In the genomic region with DNA sequence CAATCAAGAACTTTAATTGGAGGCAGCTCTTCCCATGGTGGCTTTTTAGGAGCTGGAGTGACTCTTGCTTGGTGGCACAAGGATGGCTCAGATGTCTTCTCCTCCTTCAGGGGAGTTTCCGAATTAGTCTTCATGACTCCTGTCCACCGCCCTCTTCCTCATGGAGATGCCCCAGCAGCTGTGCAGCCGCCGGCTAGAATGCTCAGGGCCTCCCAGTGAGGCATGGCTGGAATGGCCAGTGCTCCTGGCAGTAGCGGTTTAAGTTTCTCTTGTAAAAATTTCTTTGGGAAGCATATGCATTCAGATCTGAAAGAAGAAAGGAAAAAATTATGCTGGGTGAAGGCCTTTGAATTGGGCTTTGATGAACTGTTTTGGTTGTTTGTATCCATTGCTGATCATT, we compare ENCODE assay signal across 24 cellular contexts. TPM values are rescaled to one million over a fixed set of nuclear protein-coding genes. Genes with fewer than 3 reads are reported as not detected.
A peak's percentile ranks its signal among the peaks of the same experiment; 100 is the strongest.
DNase-seq lines count a peak whose midpoint lies in the region; ATAC-seq and TF ChIP-seq lines count a peak whose summit lies in the region.
"Had no signal": no experiment of that assay in that cellular context is flagged by ENCODE, and none has a peak within 500 bp of the region (broad histone marks: within the 10 kb centered on the region; RNA-seq: fewer than 3 reads in every experiment).

No MANE protein-coding gene starts in this region.

- H3K4me3 ChIP-seq in neural progenitor cell: no peak overlapping the region
- H3K4me3 ChIP-seq in gastroesophageal sphincter: no peak overlapping the region
- H3K4me3 ChIP-seq: BLaER1, GM23338 had no signal

- H3K4me1 Mint-ChIP-seq in T-helper 1 cell treated with Interleukin-12 subunit alpha and Interleukin-12 subunit beta and Interleukin-4 antibody, amounts not matched to agents 30 μg/mL and 1 μg/mL, for 36 hours (ENCODE audit: low read depth): peaks cover 8% of the 10 kb centered on the region
- peaks cover 21% of the 10 kb centered on the region for H3K4me1 Mint-ChIP-seq in activated CD8-positive, alpha-beta T cell treated with anti-CD3 and anti-CD28 coated beads for 36 hours (ENCODE audit: low read depth)
- H3K4me1 Mint-ChIP-seq in activated CD8-positive, alpha-beta T cell treated with anti-CD3 and anti-CD28 coated beads, Interleukin-2, amount 10 ng/mL, durations not matched to agents 7 days and 5 days (ENCODE audit: low read depth): peaks cover 8% of the 10 kb centered on the region
- H3K4me1 Mint-ChIP-seq in neural progenitor cell: peaks cover 17% of the 10 kb centered on the region

- H3K27me3 Mint-ChIP-seq in T-helper 1 cell treated with Interleukin-12 subunit alpha and Interleukin-12 subunit beta and Interleukin-4 antibody, amounts not matched to agents 30 μg/mL and 1 μg/mL, for 36 hours (ENCODE audit: low read depth): peaks cover 19% of the 10 kb centered on the region
- H3K27me3 Mint-ChIP-seq in activated CD8-positive, alpha-beta T cell treated with anti-CD3 and anti-CD28 coated beads for 36 hours: peaks cover 6% of the 10 kb centered on the region
- H3K27me3 Mint-ChIP-seq in activated CD8-positive, alpha-beta T cell treated with anti-CD3 and anti-CD28 coated beads, Interleukin-2, amount 10 ng/mL, durations not matched to agents 7 days and 5 days (ENCODE audit: low read depth): peaks cover 15% of the 10 kb centered on the region
- peaks cover 2% of the 10 kb centered on the region for H3K27me3 Mint-ChIP-seq in neural progenitor cell (ENCODE audit: insufficient read depth, low read depth)

- no peaks in the 10 kb centered on the region for H3F3A ChIP-seq in neural progenitor cell (ENCODE audit: low read depth)

- peak overlapping the region; percentile 36 for H3K27ac Mint-ChIP-seq in T-helper 1 cell treated with Interleukin-12 subunit alpha and Interleukin-12 subunit beta and Interleukin-4 antibody, amounts not matched to agents 30 μg/mL and 1 μg/mL, for 36 hours
- peak overlapping the region; percentile 20 for H3K27ac Mint-ChIP-seq in activated CD8-positive, alpha-beta T cell treated with anti-CD3 and anti-CD28 coated beads for 36 hours
- no peak overlapping the region for H3K27ac Mint-ChIP-seq in activated CD8-positive, alpha-beta T cell treated with anti-CD3 and anti-CD28 coated beads, Interleukin-2, amount 10 ng/mL, durations not matched to agents 7 days and 5 days
- H3K27ac Mint-ChIP-seq in neural progenitor cell: peak overlapping the region; percentile 42
- H3K27ac Mint-ChIP-seq: B cell; CD4-positive, CD25-positive, alpha-beta regulatory T cell; GM23338; H9 had no signal

- POLR2A ChIA-PET in activated CD8-positive, alpha-beta T cell treated with anti-CD3 and anti-CD28 coated beads for 36 hours (lab: Charles Lee): no interaction called here
- POLR2A ChIA-PET in activated CD8-positive, alpha-beta T cell treated with anti-CD3 and anti-CD28 coated beads, Interleukin-2, amount 10 ng/mL, durations not matched to agents 7 days and 5 days (lab: Charles Lee): interaction anchor here (0.7 kb wide), 1 partner anchor 104 kb away, joined by 3 read pairs; no protein-coding TSS in a partner anchor

- intact Hi-C loops in activated CD8-positive, alpha-beta T cell treated with anti-CD3 and anti-CD28 coated beads for 36 hours (cut with micrococcal nuclease): no loop called here

- no peak overlapping the region for H3K9ac ChIP-seq in neural progenitor cell
- H3K9ac ChIP-seq: BLaER1 had no signal

- no peaks in the 10 kb centered on the region for H3K9me3 ChIP-seq in neural progenitor cell (ENCODE audit: low read depth)
- H3K9me3 ChIP-seq in gastroesophageal sphincter: no peaks in the 10 kb centered on the region
- H3K9me3 ChIP-seq: BLaER1 had no signal

- peaks cover 4% of the 10 kb centered on the region for H3K9me3 Mint-ChIP-seq in T-helper 1 cell treated with Interleukin-12 subunit alpha and Interleukin-12 subunit beta and Interleukin-4 antibody, amounts not matched to agents 30 μg/mL and 1 μg/mL, for 36 hours
- H3K9me3 Mint-ChIP-seq in activated CD8-positive, alpha-beta T cell treated with anti-CD3 and anti-CD28 coated beads for 36 hours: no peaks in the 10 kb centered on the region
- no peaks in the 10 kb centered on the region for H3K9me3 Mint-ChIP-seq in activated CD8-positive, alpha-beta T cell treated with anti-CD3 and anti-CD28 coated beads, Interleukin-2, amount 10 ng/mL, durations not matched to agents 7 days and 5 days (ENCODE audit: insufficient read depth)
- H3K9me3 Mint-ChIP-seq in neural progenitor cell: peaks cover 3% of the 10 kb centered on the region
- H3K9me3 Mint-ChIP-seq: GM23338, H9 had no signal

- DNase-seq in T-helper 1 cell (no peak), neural progenitor cell (ENCODE audit: low spot score) (no peak), UCSD-AML1 (lab: John Stamatoyannopoulos, UW; ENCODE audit: unreplicated experiment) (no peak)
- no peak for DNase-seq in activated CD8-positive, alpha-beta T cell treated with anti-CD3 and anti-CD28 coated beads for 36 hours
- no peak for DNase-seq in activated CD8-positive, alpha-beta T cell treated with anti-CD3 and anti-CD28 coated beads, Interleukin-2, amount 10 ng/mL, durations not matched to agents 7 days and 5 days
- DNase-seq: Calu3; CD4-positive, CD25-positive, alpha-beta regulatory T cell; CD8-positive, alpha-beta memory T cell; DMS53; DMS79 treated with DMSO at 0.1 percent for 48 hours; GF-D8; H9 had no signal

- peak overlapping the region; percentile 2 for H2AFZ ChIP-seq in neural progenitor cell (replicated peaks)
- H2AFZ ChIP-seq: GM23338 had no signal

- H3K4me3 Mint-ChIP-seq in T-helper 1 cell treated with Interleukin-12 subunit alpha and Interleukin-12 subunit beta and Interleukin-4 antibody, amounts not matched to agents 30 μg/mL and 1 μg/mL, for 36 hours: no peak overlapping the region
- H3K4me3 Mint-ChIP-seq in activated CD8-positive, alpha-beta T cell treated with anti-CD3 and anti-CD28 coated beads for 36 hours: no peak overlapping the region
- no peak overlapping the region for H3K4me3 Mint-ChIP-seq in activated CD8-positive, alpha-beta T cell treated with anti-CD3 and anti-CD28 coated beads, Interleukin-2, amount 10 ng/mL, durations not matched to agents 7 days and 5 days
- no peak overlapping the region for H3K4me3 Mint-ChIP-seq in neural progenitor cell
- H3K4me3 Mint-ChIP-seq: B cell; CD4-positive, CD25-positive, alpha-beta regulatory T cell; CD8-positive, alpha-beta memory T cell; GM23338; H9 had no signal

- H3K27ac ChIP-seq in neural progenitor cell: no peak overlapping the region
- H3K27ac ChIP-seq in gastroesophageal sphincter: no peak overlapping the region
- H3K27ac ChIP-seq: 22Rv1, BLaER1, C4-2B had no signal

- no peaks in the 10 kb centered on the region for H4K20me1 ChIP-seq in neural progenitor cell (ENCODE audit: low read depth)
- H4K20me1 ChIP-seq: BLaER1 had no signal

- peaks cover 6% of the 10 kb centered on the region for H3K4me1 ChIP-seq in neural progenitor cell
- H3K4me1 ChIP-seq in gastroesophageal sphincter: no peaks in the 10 kb centered on the region
- H3K4me1 ChIP-seq: BLaER1 had no signal

- H3K36me3 ChIP-seq in neural progenitor cell (no peaks in the 10 kb centered on the region), gastroesophageal sphincter (no peaks in the 10 kb centered on the region)
- H3K36me3 ChIP-seq: BLaER1 had no signal

- H3K4me2 ChIP-seq in neural progenitor cell: no peak overlapping the region
- H3K4me2 ChIP-seq: BLaER1, GM23338 had no signal

- no peaks in the 10 kb centered on the region for H3K79me2 ChIP-seq in neural progenitor cell (ENCODE audit: low read depth)

- ATAC-seq in activated CD8-positive, alpha-beta T cell treated with anti-CD3 and anti-CD28 coated beads for 36 hours: no peak
- ATAC-seq in activated CD8-positive, alpha-beta T cell treated with anti-CD3 and anti-CD28 coated beads, Interleukin-2, amount 10 ng/mL, durations not matched to agents 7 days and 5 days: no peak
- ATAC-seq in gastroesophageal sphincter: no peak
- ATAC-seq in HG02759 (IDR thresholded peaks at IDR 0.05; ENCODE audit: unreplicated experiment): no peak
- ATAC-seq: GM23338, HCT116 had no signal

- CTCF ChIA-PET in activated CD8-positive, alpha-beta T cell treated with anti-CD3 and anti-CD28 coated beads for 36 hours (lab: Charles Lee): interaction anchor here (0.8 to 3.3 kb wide), 6 partner anchors 13 to 348 kb away, joined by 3 to 24 read pairs (median 10); a partner anchor contains a TSS
- CTCF ChIA-PET in activated CD8-positive, alpha-beta T cell treated with anti-CD3 and anti-CD28 coated beads, Interleukin-2, amount 10 ng/mL, durations not matched to agents 7 days and 5 days (lab: Charles Lee): interaction anchor here (0.7 to 3.7 kb wide), 8 partner anchors 13 to 348 kb away, joined by 3 to 17 read pairs (median 6); no protein-coding TSS in a partner anchor

- TF ChIP-seq EP300 in gastroesophageal sphincter (IDR thresholded peaks at IDR 0.05): no peak

- TF ChIP-seq CTCF in activated CD8-positive, alpha-beta T cell treated with anti-CD3 and anti-CD28 coated beads for 36 hours (IDR thresholded peaks at IDR 0.05): no peak
- TF ChIP-seq CTCF in neural progenitor cell (IDR thresholded peaks at IDR 0.05) (no peak), gastroesophageal sphincter (IDR thresholded peaks at IDR 0.05) (no peak)

- WGBS in gastroesophageal sphincter (ENCODE audit: low coverage in 1 of 2), 2 donors: 100% methylated on average over 1 to 2 of the region's 5 CpGs

- no peaks in the 10 kb centered on the region for H3K36me3 Mint-ChIP-seq in T-helper 1 cell treated with Interleukin-12 subunit alpha and Interleukin-12 subunit beta and Interleukin-4 antibody, amounts not matched to agents 30 μg/mL and 1 μg/mL, for 36 hours (ENCODE audit: low read depth)
- H3K36me3 Mint-ChIP-seq in activated CD8-positive, alpha-beta T cell treated with anti-CD3 and anti-CD28 coated beads for 36 hours (ENCODE audit: low read depth): no peaks in the 10 kb centered on the region
- H3K36me3 Mint-ChIP-seq in activated CD8-positive, alpha-beta T cell treated with anti-CD3 and anti-CD28 coated beads, Interleukin-2, amount 10 ng/mL, durations not matched to agents 7 days and 5 days (ENCODE audit: low read depth): no peaks in the 10 kb centered on the region
- no peaks in the 10 kb centered on the region for H3K36me3 Mint-ChIP-seq in neural progenitor cell
- H3K36me3 Mint-ChIP-seq: CD4-positive, CD25-positive, alpha-beta regulatory T cell had no signal

- no peaks in the 10 kb centered on the region for H3K27me3 ChIP-seq in neural progenitor cell
- H3K27me3 ChIP-seq in gastroesophageal sphincter: peaks cover 8% of the 10 kb centered on the region
- H3K27me3 ChIP-seq: BLaER1 had no signal

- no peak for TF ChIP-seq POLR2A in gastroesophageal sphincter (IDR thresholded peaks at IDR 0.05)

RNA-seq across cellular contexts. Expression of a gene that starts 8.8 kb away (rescaled TPM):
- not detected for total RNA-seq in activated CD8-positive, alpha-beta T cell treated with anti-CD3 and anti-CD28 coated beads for 36 hours
- not detected for total RNA-seq in activated CD8-positive, alpha-beta T cell treated with anti-CD3 and anti-CD28 coated beads, Interleukin-2, amount 10 ng/mL, durations not matched to agents 7 days and 5 days
- not detected in 2 replicates for total RNA-seq in neural progenitor cell (ENCODE audit: low replicate concordance)
- not detected for total RNA-seq in gastroesophageal sphincter
- total RNA-seq: B cell; Calu3; CD4-positive, CD25-positive, alpha-beta regulatory T cell; CD8-positive, alpha-beta memory T cell; Daoy; G401; GM23338; H4; H9 had no signal

RNA-seq across cellular contexts. Expression of a gene that starts 15.6 kb away (rescaled TPM):
- under 1 TPM in 1 of 2 experiments, not detected in 1; 0.65 TPM for total RNA-seq in activated CD8-positive, alpha-beta T cell treated with anti-CD3 and anti-CD28 coated beads for 36 hours
- 1 to 10 TPM in 1 of 2 experiments, under 1 TPM in 1; 0.61 to 1.7 TPM for total RNA-seq in activated CD8-positive, alpha-beta T cell treated with anti-CD3 and anti-CD28 coated beads, Interleukin-2, amount 10 ng/mL, durations not matched to agents 7 days and 5 days
- total RNA-seq in neural progenitor cell (ENCODE audit: low replicate concordance) (not detected in 2 replicates), gastroesophageal sphincter (not detected)
- total RNA-seq: B cell; Calu3; CD4-positive, CD25-positive, alpha-beta regulatory T cell; Daoy; G401; GM23338; H4; H9 had no signal

RNA-seq across cellular contexts. Expression of a gene that starts 55.4 kb away (rescaled TPM):
- total RNA-seq in activated CD8-positive, alpha-beta T cell treated with anti-CD3 and anti-CD28 coated beads for 36 hours: 10 to 100 TPM; 26.3 to 29.0 TPM
- total RNA-seq in activated CD8-positive, alpha-beta T cell treated with anti-CD3 and anti-CD28 coated beads, Interleukin-2, amount 10 ng/mL, durations not matched to agents 7 days and 5 days: 10 to 100 TPM; 21.3 to 23.3 TPM
- total RNA-seq in neural progenitor cell (ENCODE audit: low replicate concordance) (0.65 and 0.77 TPM in 2 replicates), gastroesophageal sphincter (10 to 100 TPM in 2 of 4 donors, 1 to 10 TPM in 2; 6.2 to 16.7 (median 9.3) TPM)
